Comparison of ENCODE assay signal across 8 cellular contexts in the genomic region with DNA sequence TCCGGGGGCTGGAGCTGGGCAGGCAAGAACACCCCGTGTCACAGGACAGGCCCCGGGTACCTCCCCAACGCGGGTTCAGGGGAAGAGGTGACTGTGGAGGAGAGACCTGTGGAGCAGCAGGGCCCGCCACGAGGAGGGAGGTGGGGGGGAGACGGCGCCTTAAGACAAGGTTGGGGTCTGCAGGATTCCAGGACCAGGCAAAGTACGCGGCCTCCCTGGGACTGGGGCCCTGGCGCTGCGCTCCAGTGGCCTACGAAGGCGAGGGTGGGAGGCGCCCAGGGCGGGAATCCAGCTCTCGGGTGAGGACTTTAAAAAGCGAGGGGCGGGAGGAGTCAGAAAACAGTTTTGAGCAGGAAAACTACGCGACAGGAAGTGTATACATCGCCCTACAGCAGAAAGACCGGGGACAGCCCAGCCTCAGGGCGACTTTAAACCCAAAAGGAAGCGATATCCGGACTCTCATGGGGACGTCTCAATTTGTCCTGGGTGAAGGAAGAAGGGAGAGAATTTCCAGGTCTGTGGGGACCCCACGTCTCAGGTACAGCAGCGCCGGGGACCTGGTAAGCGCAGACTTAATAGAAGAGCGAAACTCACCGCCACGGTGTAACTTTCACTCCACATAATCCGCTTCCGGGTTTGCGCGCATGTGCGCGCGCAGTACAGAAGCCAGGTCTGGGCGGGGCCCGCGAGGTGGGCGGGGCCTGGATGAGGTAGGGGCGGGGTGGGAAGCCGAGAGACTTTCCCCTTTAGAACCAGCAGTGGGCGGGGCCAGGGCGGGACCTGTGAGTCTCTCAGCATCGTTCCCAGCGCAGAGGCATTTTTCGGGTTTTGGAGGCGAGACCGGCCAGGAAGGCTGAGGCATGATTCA. TPM values are rescaled to one million over a fixed set of nuclear protein-coding genes. Genes with fewer than 3 reads are reported as not detected.
A peak's percentile ranks its signal among the peaks of the same experiment; 100 is the strongest.
DNase-seq lines count a peak whose midpoint lies in the region; ATAC-seq lines count a peak whose summit lies in the region.

Gene ZNF83, minus strand, starts transcription at position 638 of the 868 bp plus-strand sequence.

- WGBS in mesendoderm (ENCODE audit: extremely low coverage, insufficient coverage, low lambda C conversion rate): no CpG with 5 or more reads among the region's 55 CpGs

- H3K4ac ChIP-seq in mesendoderm (ENCODE audit: low read depth, low read length): peak within 1 kb of the TSS; percentile 27

- no peak within 1 kb of the TSS for H2AK5ac ChIP-seq in mesendoderm (ENCODE audit: low read length)

- H3K9me3 ChIP-seq in BLaER1 (no peaks in the 10 kb centered on the region), endocrine pancreas (ENCODE audit: control insufficient read depth, low read length) (no peaks in the 10 kb centered on the region)

- H4K20me1 ChIP-seq in BLaER1: no peaks in the 10 kb centered on the region

- no peaks in the 10 kb centered on the region for H3K79me2 ChIP-seq in mesendoderm (ENCODE audit: control insufficient read depth, insufficient read depth, low read length)

- H3K9ac ChIP-seq in BLaER1 (peak within 1 kb of the TSS; percentile 92), endocrine pancreas (ENCODE audit: control insufficient read depth, insufficient read depth, low read length) (peak within 1 kb of the TSS; percentile 65), mesendoderm (ENCODE audit: low read length) (peak within 1 kb of the TSS; percentile 77)

- ATAC-seq in GM19372 (IDR thresholded peaks at IDR 0.05; ENCODE audit: low read depth, unreplicated experiment) (peak; percentile 76), HG03571 (IDR thresholded peaks at IDR 0.05; ENCODE audit: unreplicated experiment) (peak; percentile 86)

- H3K27me3 ChIP-seq in BLaER1: no peaks in the 10 kb centered on the region
- no peaks in the 10 kb centered on the region for H3K27me3 ChIP-seq in endocrine pancreas (ENCODE audit: control insufficient read depth, insufficient read depth, low read length)
- no peaks in the 10 kb centered on the region for H3K27me3 ChIP-seq in mesendoderm (ENCODE audit: insufficient read depth, low read length, poor library complexity)

- no peak within 1 kb of the TSS for H4K5ac ChIP-seq in mesendoderm (ENCODE audit: low read length)

- peak; percentile 56 for DNase-seq in NK-92 treated with Interleukin-12 subunit alpha and Interleukin-12 subunit beta, amount 100 ng/mL, for 24 hours (lab: John Stamatoyannopoulos, UW)
- peak; percentile 60 to 70 (median 63) for DNase-seq in activated CD8-positive, alpha-beta memory T cell treated with anti-CD3 and anti-CD28 coated beads for 48 hours (ENCODE audit: low read depth in 2 of 3, low spot score in 2 of 3)
- DNase-seq in mesendoderm: peak; percentile 97
- peak; percentile 81 for DNase-seq in stimulated activated CD8-positive, alpha-beta memory T cell treated with anti-CD3 and anti-CD28 coated beads, Interleukin-12 subunit alpha, Interleukin-12 subunit beta, amount 100 ng/mL, for 4 hours (ENCODE audit: low read depth)

- H3K27ac ChIP-seq in BLaER1 (peak within 1 kb of the TSS; percentile 91), mesendoderm (ENCODE audit: low read depth, low read length) (peak within 1 kb of the TSS; percentile 77)

- peak within 1 kb of the TSS; percentile 81 for H3K56ac ChIP-seq in mesendoderm (ENCODE audit: low read length)

- H3K4me3 ChIP-seq in BLaER1 (peak within 1 kb of the TSS; percentile 85), endocrine pancreas (ENCODE audit: control insufficient read depth, insufficient read depth, low read length) (peak within 1 kb of the TSS; percentile 54), mesendoderm (ENCODE audit: low read length) (peak within 1 kb of the TSS; percentile 47)

- peak within 1 kb of the TSS; percentile 80 for H3K23ac ChIP-seq in mesendoderm (ENCODE audit: low read length)

- no peak within 1 kb of the TSS for H2BK15ac ChIP-seq in mesendoderm (replicated peaks; ENCODE audit: low read depth)

- no peaks in the 10 kb centered on the region for H3K79me1 ChIP-seq in mesendoderm (ENCODE audit: low read length)

- no peak within 1 kb of the TSS for H2BK5ac ChIP-seq in mesendoderm (ENCODE audit: low read length)

- H3K4me2 ChIP-seq in BLaER1: peak within 1 kb of the TSS; percentile 99
- H3K4me2 ChIP-seq in mesendoderm (ENCODE audit: low read length): peak within 1 kb of the TSS; percentile 81

- H3K4me1 ChIP-seq in BLaER1 (peaks cover 22% of the 10 kb centered on the region), endocrine pancreas (ENCODE audit: control insufficient read depth, insufficient read depth, low read length) (no peaks in the 10 kb centered on the region), mesendoderm (ENCODE audit: control insufficient read depth, low read depth, low read length) (peaks cover 2% of the 10 kb centered on the region)

- H2BK120ac ChIP-seq in mesendoderm (ENCODE audit: low read depth, low read length): no peak within 1 kb of the TSS

- no peak within 1 kb of the TSS for H4K8ac ChIP-seq in mesendoderm (ENCODE audit: low read depth, low read length)

- H3K18ac ChIP-seq in mesendoderm (ENCODE audit: low read length): peak within 1 kb of the TSS; percentile 85

- H3K36me3 ChIP-seq in BLaER1: peaks cover 27% of the 10 kb centered on the region
- no peaks in the 10 kb centered on the region for H3K36me3 ChIP-seq in endocrine pancreas (ENCODE audit: control insufficient read depth, insufficient read depth, low read length)
- no peaks in the 10 kb centered on the region for H3K36me3 ChIP-seq in mesendoderm (ENCODE audit: control insufficient read depth, insufficient read depth, low read length)

RNA-seq across cellular contexts. Expression of gene ZNF83, which starts in this region (rescaled TPM):
- polyA plus RNA-seq in mesendoderm (2013, experiment 1 of 2): 14.9 TPM
- 14.0 TPM for polyA plus RNA-seq in mesendoderm (2013, experiment 2 of 2)

Comparison
In these comparisons a context has a peak if more than half of its experiments do, and no peak if none do; other contexts are left out.
1. Peak in every context shown above with its lines: DNase-seq, ATAC-seq, H3K4me3 ChIP-seq and H3K27ac ChIP-seq.